Comparison of ENCODE assay signal across 7 cellular contexts in genomic region chr2:222424729-222425671, GRCh38. TPM values are rescaled to one million over a fixed set of nuclear protein-coding genes. Genes with fewer than 3 reads are reported as not detected.
DNase-seq lines count a peak whose midpoint lies in the region; ATAC-seq and TF ChIP-seq lines count a peak whose summit lies in the region.

No MANE protein-coding gene starts in this region.

- no peak overlapping the region for H3K27ac ChIP-seq in ectodermal cell (ENCODE audit: insufficient read depth, low read depth, low read length, poor library complexity, severe bottlenecking)
- H3K27ac ChIP-seq in muscle layer of duodenum (ENCODE audit: low read length): peak overlapping the region; percentile 78
- peak overlapping the region in 1 of 4 donors; percentile 76 for H3K27ac ChIP-seq in tibial nerve

- H3K4me3 ChIP-seq in ectodermal cell (ENCODE audit: insufficient read depth, low read depth, low read length) (peak overlapping the region; percentile 50), muscle layer of duodenum (ENCODE audit: low read depth in 1 of 2, low read length in 2 of 2) (peak overlapping the region; percentile 55 to 67), tibial nerve (peak overlapping the region in 2 of 4 donors; percentile 38 to 50)

- H3K9me3 ChIP-seq in ectodermal cell (ENCODE audit: control insufficient read depth, low read length): no peaks in the 10 kb centered on the region
- no peaks in the 10 kb centered on the region for H3K9me3 ChIP-seq in muscle layer of duodenum (ENCODE audit: control insufficient read depth in 1 of 2, low read length in 2 of 2)
- H3K9me3 ChIP-seq in tibial nerve: no peaks in the 10 kb centered on the region

- CTCF ChIA-PET in WTC11 (lab: Charles Lee): interaction anchor here (1.2 to 1.4 kb wide), 3 partner anchors 8 to 137 kb away, joined by 3 to 5 read pairs (median 3); no protein-coding TSS in a partner anchor

- DNase-seq in WTC11 (ENCODE audit: low spot score) (peak; percentile 42), type B pancreatic cell (ENCODE audit: extremely low spot score, unreplicated experiment) (peak; percentile 65), tibial nerve (ENCODE audit: low spot score in 2 of 2) (no peak)

- H3K4me3 Mint-ChIP-seq in WTC11: peak overlapping the region; percentile 78
- H3K4me3 Mint-ChIP-seq in type B pancreatic cell: peak overlapping the region; percentile 93

- H3K27ac Mint-ChIP-seq in WTC11 (no peak overlapping the region), type B pancreatic cell (peak overlapping the region; percentile 91)

- POLR2A ChIA-PET in WTC11 (lab: Charles Lee): interaction anchor here (0.6 kb wide), 1 partner anchor 215 kb away, joined by 3 read pairs; no protein-coding TSS in a partner anchor

- TF ChIP-seq POLR2A in tibial nerve (IDR thresholded peaks at IDR 0.05): no peak

- ATAC-seq in GM19023 (IDR thresholded peaks at IDR 0.05; ENCODE audit: unreplicated experiment): peak; percentile 19
- peak; percentile 30 for ATAC-seq in HG02885 (IDR thresholded peaks at IDR 0.05; ENCODE audit: poor library complexity, unreplicated experiment)
- ATAC-seq in WTC11: peak; percentile 55

- H3K36me3 ChIP-seq in ectodermal cell (ENCODE audit: control insufficient read depth, insufficient read depth, low read length) (no peaks in the 10 kb centered on the region), muscle layer of duodenum (ENCODE audit: control insufficient read depth in 1 of 2, insufficient read depth in 2 of 2, low read length in 2 of 2) (no peaks in the 10 kb centered on the region), tibial nerve (no peaks in the 10 kb centered on the region)

- TF ChIP-seq CTCF in WTC11 (IDR thresholded peaks at IDR 0.05): no peak
- no peak for TF ChIP-seq CTCF in type B pancreatic cell (conservative IDR thresholded peaks at IDR 0.05)
- TF ChIP-seq CTCF in tibial nerve (IDR thresholded peaks at IDR 0.05): no peak

- peaks cover 17% of the 10 kb centered on the region for H3K4me1 Mint-ChIP-seq in WTC11
- peaks cover 29% of the 10 kb centered on the region for H3K4me1 Mint-ChIP-seq in type B pancreatic cell (ENCODE audit: unreplicated experiment)

- H3K27me3 ChIP-seq in ectodermal cell (ENCODE audit: control insufficient read depth, insufficient read depth, low read length, poor library complexity, severe bottlenecking): peaks cover 72% of the 10 kb centered on the region
- H3K27me3 ChIP-seq in muscle layer of duodenum (ENCODE audit: low read depth, low read length): peaks cover 15% of the 10 kb centered on the region
- peaks cover 0 to 49% of the 10 kb centered on the region in 2 donors for H3K27me3 ChIP-seq in tibial nerve

- peaks cover 95% of the 10 kb centered on the region for H3K27me3 Mint-ChIP-seq in WTC11 (ENCODE audit: low read depth)
- H3K27me3 Mint-ChIP-seq in type B pancreatic cell: peaks cover 70% of the 10 kb centered on the region

- H3K9me3 Mint-ChIP-seq in WTC11: no peaks in the 10 kb centered on the region
- peaks cover 5% of the 10 kb centered on the region for H3K9me3 Mint-ChIP-seq in type B pancreatic cell

- no peak for TF ChIP-seq EP300 in tibial nerve (IDR thresholded peaks at IDR 0.05)

- H3K36me3 Mint-ChIP-seq in WTC11: no peaks in the 10 kb centered on the region
- H3K36me3 Mint-ChIP-seq in type B pancreatic cell: peaks cover 5% of the 10 kb centered on the region

- WGBS in ectodermal cell, 2 experiments: 2 to 3% methylated on average over 74 of the region's 74 CpGs
- 6 to 8% methylated on average over 28 to 58 of the region's 74 CpGs for WGBS in tibial nerve, 2 donors

- H3K4me1 ChIP-seq in ectodermal cell (ENCODE audit: control insufficient read depth, insufficient read depth, low read length) (peaks cover 6% of the 10 kb centered on the region), muscle layer of duodenum (ENCODE audit: control insufficient read depth in 1 of 2, insufficient read depth in 2 of 2, low read length in 2 of 2) (peaks cover 3 to 15% of the 10 kb centered on the region in 2 donors), tibial nerve (peaks cover 0 to 16% (median 5%) of the 10 kb centered on the region in 4 donors)

TF ChIP-seq in WTC11, 78 proteins besides CTCF, POLR2A, EP300 and RAD21 (continues in another document):
- no peak for TF ChIP-seq TEAD1 (CRISPR knock-in tag; IDR thresholded peaks at IDR 0.05)
- TF ChIP-seq FOXK1 (CRISPR knock-in tag; IDR thresholded peaks at IDR 0.05): no peak
- TF ChIP-seq FOXJ3 (CRISPR knock-in tag; IDR thresholded peaks at IDR 0.05; ENCODE audit: borderline replicate concordance): no peak
- TF ChIP-seq TP53 (CRISPR knock-in tag; IDR thresholded peaks at IDR 0.05): no peak
- no peak for TF ChIP-seq MXD4 (CRISPR knock-in tag; IDR thresholded peaks at IDR 0.05; ENCODE audit: borderline replicate concordance)
- no peak for TF ChIP-seq ZNF138 (CRISPR knock-in tag; conservative IDR thresholded peaks at IDR 0.05)
- TF ChIP-seq E2F5 (CRISPR knock-in tag; IDR thresholded peaks at IDR 0.05): no peak
- no peak for TF ChIP-seq NFATC4 (CRISPR knock-in tag; IDR thresholded peaks at IDR 0.05)
- no peak for TF ChIP-seq CREB1 (CRISPR knock-in tag; IDR thresholded peaks at IDR 0.05)
- TF ChIP-seq NR2C2 (CRISPR knock-in tag; IDR thresholded peaks at IDR 0.05): no peak
- TF ChIP-seq ERG (CRISPR knock-in tag; IDR thresholded peaks at IDR 0.05): no peak
- TF ChIP-seq AR (CRISPR knock-in tag; IDR thresholded peaks at IDR 0.05): no peak
- TF ChIP-seq ZNF416 (CRISPR knock-in tag; IDR thresholded peaks at IDR 0.05): no peak
- no peak for TF ChIP-seq ZNF512 (CRISPR knock-in tag; IDR thresholded peaks at IDR 0.05; ENCODE audit: borderline replicate concordance)
- TF ChIP-seq PREB (CRISPR knock-in tag; IDR thresholded peaks at IDR 0.05; ENCODE audit: borderline replicate concordance): no peak

RNA-seq across cellular contexts. Expression of gene SGPP2, which starts 0.7 kb away (rescaled TPM):
- total RNA-seq in WTC11 (2021) (0.07 to 0.11 TPM (median 0.07 TPM) in 3 replicates), type B pancreatic cell (ENCODE audit: low replicate concordance) (7.0 and 22.4 TPM in 2 replicates), tibial nerve (not detected)
- 1.4 TPM for polyA plus RNA-seq in ectodermal cell (2013, experiment 1 of 4)
- 1.5 TPM for polyA plus RNA-seq in ectodermal cell (2013, experiment 2 of 4)
- 0.64 TPM for polyA plus RNA-seq in ectodermal cell (2013, experiment 3 of 4)
- polyA plus RNA-seq in ectodermal cell (2013, experiment 4 of 4): 0.81 TPM

Comparison
In these comparisons a context has a peak if more than half of its experiments do, and no peak if none do; other contexts are left out.
1. DNase-seq: peak in WTC11 (single experiment) and type B pancreatic cell (single experiment); none in tibial nerve (0 of 2).
2. Peak in every context shown above with its lines, with median percentiles within 50 percentile points of each other: ATAC-seq.